ENCODE assay signal across 1 cellular context in the genomic region with DNA sequence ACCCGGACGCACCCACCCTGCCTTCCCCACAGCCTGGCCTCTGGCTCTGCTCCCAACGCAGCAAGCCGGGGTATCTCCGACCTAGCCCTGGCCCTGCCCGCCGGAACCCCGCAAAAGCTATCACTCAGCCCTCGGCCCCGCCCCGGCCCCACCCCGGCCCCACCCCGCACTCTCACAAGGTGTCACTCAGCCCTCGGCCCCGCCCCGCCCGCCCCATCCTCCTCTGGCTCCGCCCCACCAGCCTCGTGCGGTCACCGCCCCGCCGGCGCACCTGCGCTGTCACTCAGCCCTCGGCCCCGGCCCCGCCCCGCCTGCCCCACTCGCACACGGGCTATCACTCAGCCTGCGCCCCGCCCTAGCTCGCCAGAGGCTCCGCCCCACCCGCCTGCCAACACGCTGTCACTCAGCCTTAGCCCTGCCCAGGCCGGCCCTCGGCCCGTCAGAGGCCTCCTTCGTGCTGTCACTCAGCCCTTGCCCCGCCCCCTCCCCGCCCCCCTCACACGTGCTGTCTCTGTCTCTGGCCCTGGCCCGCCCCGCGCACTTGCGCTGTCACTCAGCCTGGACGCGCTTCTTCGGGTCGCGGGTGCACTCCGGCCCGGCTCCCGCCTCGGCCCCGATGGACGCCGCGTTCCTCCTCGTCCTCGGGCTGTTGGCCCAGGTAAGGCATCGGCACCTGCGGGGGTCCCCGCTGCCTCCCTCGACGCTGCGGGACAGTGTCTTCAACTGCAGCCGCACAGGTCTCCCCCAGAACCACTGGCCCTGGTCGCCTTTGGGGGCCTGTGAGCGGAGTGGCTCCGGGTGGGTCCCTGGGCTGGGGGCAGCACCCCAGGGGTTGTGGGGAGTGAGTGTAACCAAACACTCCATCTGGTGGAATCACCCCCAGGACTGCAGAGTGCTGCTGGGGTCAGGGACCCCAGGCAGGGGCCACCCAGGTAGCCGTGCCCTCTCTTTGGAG.
TF ChIP-seq lines count a peak whose summit lies in the region.

A gene with protein sequence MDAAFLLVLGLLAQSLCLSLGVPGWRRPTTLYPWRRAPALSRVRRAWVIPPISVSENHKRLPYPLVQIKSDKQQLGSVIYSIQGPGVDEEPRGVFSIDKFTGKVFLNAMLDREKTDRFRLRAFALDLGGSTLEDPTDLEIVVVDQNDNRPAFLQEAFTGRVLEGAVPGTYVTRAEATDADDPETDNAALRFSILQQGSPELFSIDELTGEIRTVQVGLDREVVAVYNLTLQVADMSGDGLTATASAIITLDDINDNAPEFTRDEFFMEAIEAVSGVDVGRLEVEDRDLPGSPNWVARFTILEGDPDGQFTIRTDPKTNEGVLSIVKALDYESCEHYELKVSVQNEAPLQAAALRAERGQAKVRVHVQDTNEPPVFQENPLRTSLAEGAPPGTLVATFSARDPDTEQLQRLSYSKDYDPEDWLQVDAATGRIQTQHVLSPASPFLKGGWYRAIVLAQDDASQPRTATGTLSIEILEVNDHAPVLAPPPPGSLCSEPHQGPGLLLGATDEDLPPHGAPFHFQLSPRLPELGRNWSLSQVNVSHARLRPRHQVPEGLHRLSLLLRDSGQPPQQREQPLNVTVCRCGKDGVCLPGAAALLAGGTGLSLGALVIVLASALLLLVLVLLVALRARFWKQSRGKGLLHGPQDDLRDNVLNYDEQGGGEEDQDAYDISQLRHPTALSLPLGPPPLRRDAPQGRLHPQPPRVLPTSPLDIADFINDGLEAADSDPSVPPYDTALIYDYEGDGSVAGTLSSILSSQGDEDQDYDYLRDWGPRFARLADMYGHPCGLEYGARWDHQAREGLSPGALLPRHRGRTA (plus strand): TSS at position 533 of the 955 bp plus-strand sequence. CDS start 84 bp downstream, at position 617.

TF ChIP-seq in K562, 482 proteins besides CTCF, POLR2A, EP300 and RAD21 (continued from another document):
- TF ChIP-seq SP2 (IDR thresholded peaks at IDR 0.05; ENCODE audit: extremely low read depth, low read depth, low read length, poor library complexity, severe bottlenecking) (peak; percentile 23), CTBP1 (IDR thresholded peaks at IDR 0.05; ENCODE audit: borderline replicate concordance) (no peak), ZNF695 (CRISPR knock-in tag; IDR thresholded peaks at IDR 0.05) (no peak), CREM (IDR thresholded peaks at IDR 0.05; ENCODE audit: low read depth) (peak; percentile 13; the same call in 1 of the 2 replicates), GTF2E2 (tag; IDR thresholded peaks at IDR 0.05) (no peak), ZNF644 (tag; IDR thresholded peaks at IDR 0.05; ENCODE audit: low read depth) (no peak), CBFB (CRISPR knock-in tag; IDR thresholded peaks at IDR 0.05) (no peak), SRSF9 (IDR thresholded peaks at IDR 0.05; ENCODE audit: borderline replicate concordance, low read depth, low read length) (no peak), MTA3 (IDR thresholded peaks at IDR 0.05; ENCODE audit: borderline replicate concordance) (no peak), HDAC1 (IDR thresholded peaks at IDR 0.05) (peak in 1 of 2 experiments; percentile 65; a peak in 2 of 4 replicates), KLF1 (tag; IDR thresholded peaks at IDR 0.05) (no peak), NCOA2 (IDR thresholded peaks at IDR 0.05; ENCODE audit: partially characterized antibody in 2 of 2) (no peak), HEY1 (CRISPR knock-in tag; IDR thresholded peaks at IDR 0.05; ENCODE audit: borderline replicate concordance) (no peak), KDM2B (CRISPR knock-in tag; IDR thresholded peaks at IDR 0.05) (peak; percentile 57; the same call in 1 of the 2 replicates), ZBTB8A (IDR thresholded peaks at IDR 0.05; ENCODE audit: partially characterized antibody) (no peak), BRCA1 (IDR thresholded peaks at IDR 0.05) (no peak), BRCA1 (CRISPR knock-in tag; IDR thresholded peaks at IDR 0.05) (no peak)
- TF ChIP-seq, protein P1, sequence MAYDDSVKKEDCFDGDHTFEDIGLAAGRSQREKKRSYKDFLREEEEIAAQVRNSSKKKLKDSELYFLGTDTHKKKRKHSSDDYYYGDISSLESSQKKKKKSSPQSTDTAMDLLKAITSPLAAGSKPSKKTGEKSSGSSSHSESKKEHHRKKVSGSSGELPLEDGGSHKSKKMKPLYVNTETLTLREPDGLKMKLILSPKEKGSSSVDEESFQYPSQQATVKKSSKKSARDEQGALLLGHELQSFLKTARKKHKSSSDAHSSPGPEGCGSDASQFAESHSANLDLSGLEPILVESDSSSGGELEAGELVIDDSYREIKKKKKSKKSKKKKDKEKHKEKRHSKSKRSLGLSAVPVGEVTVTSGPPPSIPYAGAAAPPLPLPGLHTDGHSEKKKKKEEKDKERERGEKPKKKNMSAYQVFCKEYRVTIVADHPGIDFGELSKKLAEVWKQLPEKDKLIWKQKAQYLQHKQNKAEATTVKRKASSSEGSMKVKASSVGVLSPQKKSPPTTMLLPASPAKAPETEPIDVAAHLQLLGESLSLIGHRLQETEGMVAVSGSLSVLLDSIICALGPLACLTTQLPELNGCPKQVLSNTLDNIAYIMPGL (CRISPR knock-in tag; IDR thresholded peaks at IDR 0.05) = no peak
- TF ChIP-seq, protein P2, sequence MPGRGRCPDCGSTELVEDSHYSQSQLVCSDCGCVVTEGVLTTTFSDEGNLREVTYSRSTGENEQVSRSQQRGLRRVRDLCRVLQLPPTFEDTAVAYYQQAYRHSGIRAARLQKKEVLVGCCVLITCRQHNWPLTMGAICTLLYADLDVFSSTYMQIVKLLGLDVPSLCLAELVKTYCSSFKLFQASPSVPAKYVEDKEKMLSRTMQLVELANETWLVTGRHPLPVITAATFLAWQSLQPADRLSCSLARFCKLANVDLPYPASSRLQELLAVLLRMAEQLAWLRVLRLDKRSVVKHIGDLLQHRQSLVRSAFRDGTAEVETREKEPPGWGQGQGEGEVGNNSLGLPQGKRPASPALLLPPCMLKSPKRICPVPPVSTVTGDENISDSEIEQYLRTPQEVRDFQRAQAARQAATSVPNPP (IDR thresholded peaks at IDR 0.05; ENCODE audit: borderline replicate concordance, insufficient read depth, insufficient read length) = no peak
- TF ChIP-seq, protein P3, sequence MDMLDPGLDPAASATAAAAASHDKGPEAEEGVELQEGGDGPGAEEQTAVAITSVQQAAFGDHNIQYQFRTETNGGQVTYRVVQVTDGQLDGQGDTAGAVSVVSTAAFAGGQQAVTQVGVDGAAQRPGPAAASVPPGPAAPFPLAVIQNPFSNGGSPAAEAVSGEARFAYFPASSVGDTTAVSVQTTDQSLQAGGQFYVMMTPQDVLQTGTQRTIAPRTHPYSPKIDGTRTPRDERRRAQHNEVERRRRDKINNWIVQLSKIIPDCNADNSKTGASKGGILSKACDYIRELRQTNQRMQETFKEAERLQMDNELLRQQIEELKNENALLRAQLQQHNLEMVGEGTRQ (CRISPR knock-in tag; IDR thresholded peaks at IDR 0.05) = peak; percentile 57
- TF ChIP-seq, protein P4, sequence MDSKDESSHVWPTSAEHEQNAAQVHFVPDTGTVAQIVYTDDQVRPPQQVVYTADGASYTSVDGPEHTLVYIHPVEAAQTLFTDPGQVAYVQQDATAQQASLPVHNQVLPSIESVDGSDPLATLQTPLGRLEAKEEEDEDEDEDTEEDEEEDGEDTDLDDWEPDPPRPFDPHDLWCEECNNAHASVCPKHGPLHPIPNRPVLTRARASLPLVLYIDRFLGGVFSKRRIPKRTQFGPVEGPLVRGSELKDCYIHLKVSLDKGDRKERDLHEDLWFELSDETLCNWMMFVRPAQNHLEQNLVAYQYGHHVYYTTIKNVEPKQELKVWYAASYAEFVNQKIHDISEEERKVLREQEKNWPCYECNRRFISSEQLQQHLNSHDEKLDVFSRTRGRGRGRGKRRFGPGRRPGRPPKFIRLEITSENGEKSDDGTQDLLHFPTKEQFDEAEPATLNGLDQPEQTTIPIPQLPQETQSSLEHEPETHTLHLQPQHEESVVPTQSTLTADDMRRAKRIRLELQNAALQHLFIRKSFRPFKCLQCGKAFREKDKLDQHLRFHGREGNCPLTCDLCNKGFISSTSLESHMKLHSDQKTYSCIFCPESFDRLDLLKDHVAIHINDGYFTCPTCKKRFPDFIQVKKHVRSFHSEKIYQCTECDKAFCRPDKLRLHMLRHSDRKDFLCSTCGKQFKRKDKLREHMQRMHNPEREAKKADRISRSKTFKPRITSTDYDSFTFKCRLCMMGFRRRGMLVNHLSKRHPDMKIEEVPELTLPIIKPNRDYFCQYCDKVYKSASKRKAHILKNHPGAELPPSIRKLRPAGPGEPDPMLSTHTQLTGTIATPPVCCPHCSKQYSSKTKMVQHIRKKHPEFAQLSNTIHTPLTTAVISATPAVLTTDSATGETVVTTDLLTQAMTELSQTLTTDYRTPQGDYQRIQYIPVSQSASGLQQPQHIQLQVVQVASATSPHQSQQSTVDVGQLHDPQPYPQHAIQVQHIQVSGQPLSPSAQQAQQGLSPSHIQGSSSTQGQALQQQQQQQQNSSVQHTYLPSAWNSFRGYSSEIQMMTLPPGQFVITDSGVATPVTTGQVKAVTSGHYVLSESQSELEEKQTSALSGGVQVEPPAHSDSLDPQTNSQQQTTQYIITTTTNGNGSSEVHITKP (IDR thresholded peaks at IDR 0.05; ENCODE audit: partially characterized antibody) = no peak
- TF ChIP-seq, protein P5, sequence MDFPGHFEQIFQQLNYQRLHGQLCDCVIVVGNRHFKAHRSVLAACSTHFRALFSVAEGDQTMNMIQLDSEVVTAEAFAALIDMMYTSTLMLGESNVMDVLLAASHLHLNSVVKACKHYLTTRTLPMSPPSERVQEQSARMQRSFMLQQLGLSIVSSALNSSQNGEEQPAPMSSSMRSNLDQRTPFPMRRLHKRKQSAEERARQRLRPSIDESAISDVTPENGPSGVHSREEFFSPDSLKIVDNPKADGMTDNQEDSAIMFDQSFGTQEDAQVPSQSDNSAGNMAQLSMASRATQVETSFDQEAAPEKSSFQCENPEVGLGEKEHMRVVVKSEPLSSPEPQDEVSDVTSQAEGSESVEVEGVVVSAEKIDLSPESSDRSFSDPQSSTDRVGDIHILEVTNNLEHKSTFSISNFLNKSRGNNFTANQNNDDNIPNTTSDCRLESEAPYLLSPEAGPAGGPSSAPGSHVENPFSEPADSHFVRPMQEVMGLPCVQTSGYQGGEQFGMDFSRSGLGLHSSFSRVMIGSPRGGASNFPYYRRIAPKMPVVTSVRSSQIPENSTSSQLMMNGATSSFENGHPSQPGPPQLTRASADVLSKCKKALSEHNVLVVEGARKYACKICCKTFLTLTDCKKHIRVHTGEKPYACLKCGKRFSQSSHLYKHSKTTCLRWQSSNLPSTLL (IDR thresholded peaks at IDR 0.05) = no peak
- TF ChIP-seq, protein P6, sequence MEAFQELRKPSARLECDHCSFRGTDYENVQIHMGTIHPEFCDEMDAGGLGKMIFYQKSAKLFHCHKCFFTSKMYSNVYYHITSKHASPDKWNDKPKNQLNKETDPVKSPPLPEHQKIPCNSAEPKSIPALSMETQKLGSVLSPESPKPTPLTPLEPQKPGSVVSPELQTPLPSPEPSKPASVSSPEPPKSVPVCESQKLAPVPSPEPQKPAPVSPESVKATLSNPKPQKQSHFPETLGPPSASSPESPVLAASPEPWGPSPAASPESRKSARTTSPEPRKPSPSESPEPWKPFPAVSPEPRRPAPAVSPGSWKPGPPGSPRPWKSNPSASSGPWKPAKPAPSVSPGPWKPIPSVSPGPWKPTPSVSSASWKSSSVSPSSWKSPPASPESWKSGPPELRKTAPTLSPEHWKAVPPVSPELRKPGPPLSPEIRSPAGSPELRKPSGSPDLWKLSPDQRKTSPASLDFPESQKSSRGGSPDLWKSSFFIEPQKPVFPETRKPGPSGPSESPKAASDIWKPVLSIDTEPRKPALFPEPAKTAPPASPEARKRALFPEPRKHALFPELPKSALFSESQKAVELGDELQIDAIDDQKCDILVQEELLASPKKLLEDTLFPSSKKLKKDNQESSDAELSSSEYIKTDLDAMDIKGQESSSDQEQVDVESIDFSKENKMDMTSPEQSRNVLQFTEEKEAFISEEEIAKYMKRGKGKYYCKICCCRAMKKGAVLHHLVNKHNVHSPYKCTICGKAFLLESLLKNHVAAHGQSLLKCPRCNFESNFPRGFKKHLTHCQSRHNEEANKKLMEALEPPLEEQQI (IDR thresholded peaks at IDR 0.05) = no peak
